In the genomic region with DNA sequence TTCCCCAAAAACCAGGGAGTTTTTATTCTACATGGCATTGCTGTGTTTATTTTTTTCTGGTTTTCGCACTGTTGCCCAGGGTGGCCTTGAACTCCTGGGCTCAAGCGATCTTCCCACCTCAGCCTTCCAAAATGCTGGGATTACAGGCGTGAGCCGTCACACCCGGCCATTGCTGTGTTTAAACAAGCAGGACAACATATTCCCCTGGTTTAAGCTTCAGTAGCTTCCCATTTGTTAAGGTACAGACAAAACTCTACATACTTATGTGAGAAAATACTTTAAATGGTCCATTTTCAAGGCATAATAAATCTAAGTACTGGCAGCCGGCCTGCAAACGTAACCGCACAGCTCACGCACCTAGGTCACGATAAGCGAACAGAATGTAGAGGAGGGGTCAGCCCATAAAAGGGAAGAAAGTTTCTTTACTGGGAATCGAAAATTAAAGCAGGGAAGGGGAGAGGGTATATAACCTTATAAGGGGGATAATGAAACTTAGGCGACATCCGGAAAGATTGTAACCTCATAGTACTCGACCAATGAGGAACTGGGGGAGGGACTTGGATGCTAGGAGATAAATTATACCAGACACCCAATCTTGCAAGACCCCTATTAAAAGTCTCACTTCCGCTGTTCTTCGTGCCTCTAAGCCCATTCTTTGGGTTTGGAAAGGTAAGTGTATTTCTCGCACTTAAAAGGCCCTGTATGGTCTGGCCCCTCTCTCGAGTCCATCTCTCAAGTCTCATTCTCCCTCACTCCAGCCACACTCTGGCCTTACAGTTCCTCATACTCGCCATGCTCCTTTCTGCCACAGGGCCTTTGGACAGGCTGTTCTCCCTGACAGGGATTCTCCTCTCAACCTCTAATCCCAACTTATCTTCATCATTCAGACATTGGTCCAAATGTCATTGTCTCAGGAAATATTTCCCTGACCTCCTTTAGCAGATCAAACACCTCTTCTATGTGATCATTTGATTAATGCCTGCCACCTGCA, we compare ENCODE assay signal across 2 cellular contexts.
TF ChIP-seq lines count a peak whose summit lies in the region.

No MANE protein-coding gene starts in this region.

TF ChIP-seq in IMR-90, 13 proteins besides CTCF, POLR2A, EP300 and RAD21:
- TF ChIP-seq CHD1 (IDR thresholded peaks at IDR 0.05; ENCODE audit: low read depth, low read length) = no peak
- TF ChIP-seq NFE2L2 (IDR thresholded peaks at IDR 0.05; ENCODE audit: low read depth, low read length) = no peak
- no peak for TF ChIP-seq MAFK (IDR thresholded peaks at IDR 0.05; ENCODE audit: low read depth, low read length)
- TF ChIP-seq CEBPB (IDR thresholded peaks at IDR 0.05; ENCODE audit: low read depth, low read length) = no peak
- no peak for TF ChIP-seq SMC3 (IDR thresholded peaks at IDR 0.05; ENCODE audit: low read depth, low read length)
- TF ChIP-seq MAZ (IDR thresholded peaks at IDR 0.05; ENCODE audit: borderline replicate concordance, low read depth, low read length) = no peak
- TF ChIP-seq BHLHE40 (IDR thresholded peaks at IDR 0.05; ENCODE audit: low read depth, low read length) = no peak
- TF ChIP-seq FOS (IDR thresholded peaks at IDR 0.05; ENCODE audit: low read depth, low read length) = no peak
- TF ChIP-seq RCOR1 (IDR thresholded peaks at IDR 0.05; ENCODE audit: insufficient replicate concordance, low read length) = no peak

TF ChIP-seq in GM12891, 5 proteins besides CTCF, POLR2A, EP300 and RAD21:
- TF ChIP-seq PAX5 (IDR thresholded peaks at IDR 0.05; ENCODE audit: insufficient read depth, low read length, severe bottlenecking) (no peak), POLR2AphosphoS5 (IDR thresholded peaks at IDR 0.05; ENCODE audit: low read depth, low read length) (no peak), POU2F2 (IDR thresholded peaks at IDR 0.05; ENCODE audit: low read depth, low read length) (no peak), SPI1 (IDR thresholded peaks at IDR 0.05; ENCODE audit: low read depth, low read length) (no peak), TAF1 (IDR thresholded peaks at IDR 0.05; ENCODE audit: low read depth, low read length) (no peak; the same call in 1 of the 2 replicates)
